In genomic region chr19:39514840-39515550, GRCh38 we compare ENCODE assay signal across 8 cellular contexts. TPM values are rescaled to one million over a fixed set of nuclear protein-coding genes. Genes with fewer than 3 reads are reported as not detected.
A peak's percentile ranks its signal among the peaks of the same experiment; 100 is the strongest.
DNase-seq lines count a peak whose midpoint lies in the region; ATAC-seq, FAIRE-seq and TF ChIP-seq lines count a peak whose summit lies in the region.

Gene SELENOV (plus strand): TSS chr19:39515139. CDS start chr19:39515213, 74 bp downstream.

- POLR2A ChIA-PET in Panc1 (lab: Charles Lee) (interaction anchor here (0.5 to 6.2 kb wide), 15 partner anchors 13 to 318 kb away, joined by 3 to 63 read pairs (median 6); partner anchors contain the start of genes DLL3, EID2B, RPS16 and SUPT5H), endothelial cell of umbilical vein (lab: Charles Lee) (no interaction called here)

- peaks cover 26% of the 10 kb centered on the region for H3K4me1 ChIP-seq in Panc1 (ENCODE audit: control insufficient read depth, insufficient read depth, low read length)
- H3K4me1 ChIP-seq in endothelial cell of umbilical vein (ENCODE audit: control insufficient read depth, extremely low read depth, insufficient read depth, low read length) = no peaks in the 10 kb centered on the region
- peaks cover 9% of the 10 kb centered on the region for H3K4me1 ChIP-seq in psoas muscle

- H3K79me2 ChIP-seq in endothelial cell of umbilical vein (ENCODE audit: control insufficient read depth, insufficient read depth, low read length) = no peaks in the 10 kb centered on the region

- BruUV-seq in Panc1 (replicated peaks; lab: Mats Ljungman, UMichigan) (no TSS peak), endothelial cell of umbilical vein (replicated peaks; lab: Mats Ljungman, UMichigan) (no TSS peak)

- TF ChIP-seq POLR2A in endothelial cell of umbilical vein (IDR thresholded peaks at IDR 0.05; ENCODE audit: low read depth, low read length) = no peak

- CTCF ChIA-PET in Panc1 (lab: Charles Lee) = interaction anchor here (0.6 to 5.9 kb wide), 19 partner anchors 8 to 278 kb away, joined by 3 to 49 read pairs (median 6); partner anchors contain the start of genes DLL3 and EID2B
- CTCF ChIA-PET in endothelial cell of umbilical vein (lab: Charles Lee) = interaction anchor here (1.0 to 1.4 kb wide), 4 partner anchors 10 to 27 kb away, joined by 3 to 6 read pairs (median 3); no protein-coding TSS in a partner anchor

- ATAC-seq in Panc1 = peak; percentile 56
- ATAC-seq in psoas muscle = peak in 1 of 4 donors; percentile 27
- no peak for ATAC-seq in HG03025 (IDR thresholded peaks at IDR 0.05; ENCODE audit: low FRiP score, unreplicated experiment)
- no peak for ATAC-seq in GM21737 (IDR thresholded peaks at IDR 0.05; ENCODE audit: unreplicated experiment)

- TF ChIP-seq CTCF in Panc1 (IDR thresholded peaks at IDR 0.05) = no peak
- TF ChIP-seq CTCF in endothelial cell of umbilical vein (IDR thresholded peaks at IDR 0.05; ENCODE audit: extremely low read depth in 1 of 2, insufficient read depth in 1 of 2, low read depth in 1 of 2, low read length in 2 of 2) = peak in 1 of 2 donors; percentile 7
- TF ChIP-seq CTCF in psoas muscle (IDR thresholded peaks at IDR 0.05) = no peak

- in situ Hi-C loops in Panc1 (cut with HindIII; ENCODE audit: low pct_unique_long_range_greater_than_20kb, low sequenced_read_pairs) = no loop called here

- H3K4me3 ChIP-seq in Panc1 (ENCODE audit: low read depth in 2 of 2, low read length in 2 of 2) (peak within 1 kb of the TSS; percentile 30 to 55), endothelial cell of umbilical vein (replicated peaks in 1 of 3; ENCODE audit: insufficient read depth in 1 of 3, low read depth in 1 of 3, low read length in 3 of 3) (no peak within 1 kb of the TSS), psoas muscle (peak within 1 kb of the TSS; percentile 42), MG63 (no peak within 1 kb of the TSS)

- intact Hi-C loops in Panc1 (cut with micrococcal nuclease; ENCODE audit: unreplicated experiment) = no loop called here
- intact Hi-C loops in endothelial cell of umbilical vein (cut with micrococcal nuclease) = no loop called here
- intact Hi-C loops in psoas muscle (cut with DNase I) = no loop called here

- H3K9me1 ChIP-seq in endothelial cell of umbilical vein (replicated peaks; ENCODE audit: control insufficient read depth, extremely low read depth, insufficient read depth, low read length) = no peaks in the 10 kb centered on the region

- no peak within 1 kb of the TSS for H3K4me2 ChIP-seq in endothelial cell of umbilical vein (ENCODE audit: insufficient read depth, low read length)

- H3K9ac ChIP-seq in endothelial cell of umbilical vein (replicated peaks; ENCODE audit: extremely low read depth, insufficient read depth, low read length) = no peak within 1 kb of the TSS

- dilution Hi-C loops in endothelial cell of umbilical vein (cut with MboI; ENCODE audit: extremely low pct_ligation_motif_present, low sequenced_read_pairs) = no loop called here

- no peaks in the 10 kb centered on the region for H4K20me1 ChIP-seq in endothelial cell of umbilical vein (replicated peaks; ENCODE audit: control insufficient read depth, extremely low read depth, insufficient read depth, low read length)

- no peaks in the 10 kb centered on the region for H3K9me3 ChIP-seq in Panc1 (ENCODE audit: control insufficient read depth, insufficient read depth, low read depth, low read length)
- H3K9me3 ChIP-seq in endothelial cell of umbilical vein (replicated peaks; ENCODE audit: control insufficient read depth, insufficient read depth, low read length) = no peaks in the 10 kb centered on the region
- H3K9me3 ChIP-seq in psoas muscle = no peaks in the 10 kb centered on the region
- no peaks in the 10 kb centered on the region for H3K9me3 ChIP-seq in MG63

- H3K27ac ChIP-seq in Panc1 (ENCODE audit: low read length) (peak within 1 kb of the TSS; percentile 5), endothelial cell of umbilical vein (ENCODE audit: insufficient read depth, low read depth, low read length) (no peak within 1 kb of the TSS), psoas muscle (no peak within 1 kb of the TSS)

- peaks cover 23% of the 10 kb centered on the region for H3K27me3 ChIP-seq in Panc1 (ENCODE audit: control insufficient read depth, insufficient read depth, low read length)
- H3K27me3 ChIP-seq in endothelial cell of umbilical vein (ENCODE audit: control insufficient read depth in 2 of 2, insufficient read depth in 2 of 2, low read length in 2 of 2) = peaks cover 42 to 48% of the 10 kb centered on the region in 2 experiments
- peaks cover 0 to 78% (median 33%) of the 10 kb centered on the region in 3 donors for H3K27me3 ChIP-seq in psoas muscle (ENCODE audit: insufficient read depth in 3 of 3, low read length in 2 of 3)
- peaks cover 36% of the 10 kb centered on the region for H3K27me3 ChIP-seq in MG63

- no peak for FAIRE-seq in endothelial cell of umbilical vein (lab: Jason Lieb, UNC)

- H2AFZ ChIP-seq in endothelial cell of umbilical vein (ENCODE audit: low read depth, low read length) = no peak within 1 kb of the TSS

- peak; percentile 61 for DNase-seq in Daoy (ENCODE audit: low read depth)
- DNase-seq in Panc1 (ENCODE audit: low read depth, low spot score) = no peak
- DNase-seq in endothelial cell of umbilical vein (ENCODE audit: low read depth, low spot score) = no peak
- no peak for DNase-seq in psoas muscle
- DNase-seq in MG63 = no peak
- no peak for DNase-seq in HK-2 (ENCODE audit: unreplicated experiment)

- 1 to 2% (median 1%) methylated on average over 51 to 56 of the region's 56 CpGs for WGBS in psoas muscle, 3 donors

- H3K36me3 ChIP-seq in Panc1 (ENCODE audit: control insufficient read depth, insufficient read depth, low read length) = no peaks in the 10 kb centered on the region
- H3K36me3 ChIP-seq in endothelial cell of umbilical vein (ENCODE audit: control insufficient read depth in 2 of 2, extremely low read depth in 1 of 2, insufficient read depth in 2 of 2, low read length in 2 of 2) = no peaks in the 10 kb centered on the region
- no peaks in the 10 kb centered on the region for H3K36me3 ChIP-seq in psoas muscle (ENCODE audit: insufficient read depth in 1 of 2, low read depth in 1 of 2)
- no peaks in the 10 kb centered on the region for H3K36me3 ChIP-seq in MG63

TF ChIP-seq in endothelial cell of umbilical vein, 7 proteins besides CTCF, POLR2A, EP300 and RAD21:
- TF ChIP-seq JUN (IDR thresholded peaks at IDR 0.05; ENCODE audit: borderline replicate concordance, insufficient read depth, insufficient read length, low read depth) (no peak), EZH2 (IDR thresholded peaks at IDR 0.05; ENCODE audit: borderline replicate concordance, low read depth, low read length, severe bottlenecking) (peak; percentile 95)

RNA-seq across cellular contexts. Expression of gene SELENOV, which starts in this region (rescaled TPM):
- total RNA-seq in Daoy (2014; rRNA removed; shearing (Covaris generic)) = 0.57 and 6.3 TPM in 2 replicates
- total RNA-seq in Panc1 (2021; ENCODE audit: unreplicated experiment) (0.80 TPM), endothelial cell of umbilical vein (not detected in 2 replicates), psoas muscle (not detected)
- polyA plus RNA-seq in Panc1 (2012; ENCODE audit: insufficient read length) = 0.65 TPM
- polyA plus RNA-seq in endothelial cell of umbilical vein (not detected in 2 replicates), psoas muscle (not detected)
- polyA plus RNA-seq in endothelial cell of umbilical vein (2011; cell fraction: cytosol; rRNA removed) = not detected in 2 replicates
- polyA plus RNA-seq in endothelial cell of umbilical vein (2011; cell fraction: nucleus; rRNA removed) = not detected in 2 replicates
- not detected in 2 replicates for polyA plus RNA-seq in endothelial cell of umbilical vein (2012)
- polyA minus RNA-seq in endothelial cell of umbilical vein = not detected in 2 replicates
- not detected for polyA minus RNA-seq in endothelial cell of umbilical vein (2011; cell fraction: cytosol; rRNA and poly(A)+ RNA removed)
- not detected in 2 replicates for polyA minus RNA-seq in endothelial cell of umbilical vein (2011; cell fraction: nucleus; rRNA and poly(A)+ RNA removed)
- total RNA-seq in MG63 (2014; rRNA removed; shearing (Covaris generic); ENCODE audit: low replicate concordance) = not detected in 2 replicates

Comparison
In these comparisons a context has a peak if more than half of its experiments do, and no peak if none do; other contexts are left out.
1. Peak in ATAC-seq, H3K4me3 ChIP-seq and H3K27ac ChIP-seq in Panc1; RNA of the gene not detected or under 1 TPM.